8 cellular contexts compared by ENCODE assay signal in genomic region chr1:166876540-166876838, GRCh38. TPM values are rescaled to one million over a fixed set of nuclear protein-coding genes. Genes with fewer than 3 reads are reported as not detected.
DNase-seq lines count a peak whose midpoint lies in the region; ATAC-seq, FAIRE-seq and TF ChIP-seq lines count a peak whose summit lies in the region.

No MANE protein-coding gene starts in this region.

- H3K27me3 ChIP-seq in K562 (ENCODE audit: control insufficient read depth in 2 of 2, insufficient read depth in 2 of 2, low read length in 2 of 2) (no peaks in the 10 kb centered on the region), foreskin keratinocyte (peaks cover under 1% of the 10 kb centered on the region)

- CTCF ChIA-PET in K562 (lab: Yijun Ruan, JAX; ENCODE audit: low intra/inter-chr PET ratio), result interaction anchor here (0.6 kb wide), 1 partner anchor 294 kb away, joined by 3 read pairs; no protein-coding TSS in a partner anchor

- no peak; the same call in 1 of the 2 replicates for TF ChIP-seq POLR2A in K562 (conservative IDR thresholded peaks at IDR 0.05)

- no TSS peak for BruUV-seq in K562 (replicated peaks; lab: Mats Ljungman, UMichigan)

- H3K79me2 ChIP-seq in K562 (ENCODE audit: control insufficient read depth, insufficient read depth, low read length), result peaks cover 45% of the 10 kb centered on the region

- no peaks in the 10 kb centered on the region for H3K9me1 ChIP-seq in K562 (ENCODE audit: control insufficient read depth, insufficient read depth, low read length)

- H3K4me1 Mint-ChIP-seq in natural killer cell treated with Interleukin-12 subunit alpha and Interleukin-12 subunit beta and Interleukin-15 and Interleukin-18, amount 100 ng/mL, for 72 hours (ENCODE audit: low read depth in 2 of 2), result peaks cover 27 to 31% of the 10 kb centered on the region in 2 donors

- no peaks in the 10 kb centered on the region for H3K9me3 Mint-ChIP-seq in natural killer cell treated with Interleukin-12 subunit alpha and Interleukin-12 subunit beta and Interleukin-15 and Interleukin-18, amount 100 ng/mL, for 72 hours

- no peak for FAIRE-seq in K562 (lab: Jason Lieb, UNC)

- H3K4me3 ChIP-seq in K562, result peak overlapping the region; percentile 68

- H4K20me1 ChIP-seq in K562 (replicated peaks; ENCODE audit: control insufficient read depth, insufficient read depth, low read length), result 0 out of 2 replicates have a peak, but pooled peaks cover 13% of the 10 kb centered on the region

- H3K4me1 ChIP-seq in K562 (replicated peaks in 1 of 2; ENCODE audit: control insufficient read depth in 2 of 2, insufficient read depth in 2 of 2, low read length in 2 of 2) (peaks cover 15 to 19% of the 10 kb centered on the region in 2 experiments; a peak in 4 of 5 replicates), foreskin keratinocyte (peaks cover 8% of the 10 kb centered on the region)

- H3K27ac ChIP-seq in K562 (ENCODE audit: extremely low read depth, low read depth, low read length), result peak overlapping the region; percentile 76
- H3K27ac ChIP-seq in foreskin keratinocyte, result no peak overlapping the region

- 2% methylated on average over 7 of the region's 7 CpGs for WGBS in K562 (ENCODE audit: insufficient coverage, low coverage, missing lambda C conversion rate)

- H3K9me3 ChIP-seq in K562 (replicated peaks; ENCODE audit: control insufficient read depth, insufficient read depth, low read depth, low read length), result 0 out of 2 replicates have a peak, but pooled peaks cover 2% of the 10 kb centered on the region

- DNase-seq in K562 (ENCODE audit: extremely low read depth in 1 of 4, low spot score in 3 of 4) (no peak), NCI-H69 (lab: John Stamatoyannopoulos, UW) (no peak), foreskin keratinocyte (no peak)
- DNase-seq in natural killer cell treated with Interleukin-12 subunit alpha and Interleukin-12 subunit beta and Interleukin-15 and Interleukin-18, amount 100 ng/mL, for 72 hours (ENCODE audit: low spot score), result no peak
- DNase-seq in activated CD8-positive, alpha-beta memory T cell treated with anti-CD3 and anti-CD28 coated beads, Interleukin-2, amount 50 U/mL, for 4 hours, result no peak
- no peak for DNase-seq in central memory CD4-positive, alpha-beta T cell

- H3K36me3 Mint-ChIP-seq in natural killer cell treated with Interleukin-12 subunit alpha and Interleukin-12 subunit beta and Interleukin-15 and Interleukin-18, amount 100 ng/mL, for 72 hours, result no peaks in the 10 kb centered on the region

- POLR2A ChIA-PET in K562 (lab: Yijun Ruan, JAX), result interaction anchor here (0.6 to 1.8 kb wide), 14 partner anchors 9 to 354 kb away, joined by 3 to 9 read pairs (median 4); partner anchors contain the start of gene POGK

- H3K4me3 Mint-ChIP-seq in natural killer cell treated with Interleukin-12 subunit alpha and Interleukin-12 subunit beta and Interleukin-15 and Interleukin-18, amount 100 ng/mL, for 72 hours, result peak overlapping the region; percentile 88

- TF ChIP-seq CTCF in K562 (IDR thresholded peaks at IDR 0.05 in 2 of 3, conservative IDR thresholded peaks at IDR 0.05 in 1 of 3; ENCODE audit: insufficient read depth in 2 of 3, low read depth in 1 of 3, low read length in 3 of 3) (peak in 1 of 3 experiments; percentile 48; a peak in 3 of 6 replicates), foreskin keratinocyte (conservative IDR thresholded peaks at IDR 0.05) (no peak)

- peaks cover 19% of the 10 kb centered on the region; the same call in 1 of the 3 replicates for H3K36me3 ChIP-seq in K562 (ENCODE audit: control insufficient read depth, insufficient read depth, low read length)

- peak overlapping the region; percentile 85 to 87 for H3K27ac Mint-ChIP-seq in natural killer cell treated with Interleukin-12 subunit alpha and Interleukin-12 subunit beta and Interleukin-15 and Interleukin-18, amount 100 ng/mL, for 72 hours

- TF ChIP-seq RAD21 in K562 (CRISPR knock-in tag; conservative IDR thresholded peaks at IDR 0.05 in 1 of 2, IDR thresholded peaks at IDR 0.05 in 1 of 2), result no peak

- peak overlapping the region; percentile 89 for H3K4me2 ChIP-seq in K562 (ENCODE audit: insufficient read depth, low read length)

- ATAC-seq in GM18870 (IDR thresholded peaks at IDR 0.05; ENCODE audit: unreplicated experiment) (peak; percentile 8), HG03095 (IDR thresholded peaks at IDR 0.05; ENCODE audit: unreplicated experiment) (peak; percentile 0), K562 (no peak), foreskin keratinocyte (no peak)
- ATAC-seq in natural killer cell treated with Interleukin-12 subunit alpha and Interleukin-12 subunit beta and Interleukin-15 and Interleukin-18, amount 100 ng/mL, for 72 hours, result no peak

- intact Hi-C loops in K562 (cut with micrococcal nuclease), result no loop called here

- in situ Hi-C loops in K562 (cut with MboI), result no loop called here

- no peak for TF ChIP-seq EP300 in K562 (IDR thresholded peaks at IDR 0.05; ENCODE audit: low read length)

- H3K9ac ChIP-seq in K562 (ENCODE audit: insufficient read depth in 1 of 2, low read depth in 2 of 2, low read length in 2 of 2), result peak overlapping the region in 1 of 2 experiments; percentile 78; a peak in 3 of 4 replicates

- no peaks in the 10 kb centered on the region for H3K27me3 Mint-ChIP-seq in natural killer cell treated with Interleukin-12 subunit alpha and Interleukin-12 subunit beta and Interleukin-15 and Interleukin-18, amount 100 ng/mL, for 72 hours

- H2AFZ ChIP-seq in K562 (ENCODE audit: low read depth, low read length), result peak overlapping the region; percentile 100

TF ChIP-seq in K562, 482 proteins besides CTCF, POLR2A, EP300 and RAD21 (continues in another document):
- no peak for TF ChIP-seq HNRNPH1 (optimal IDR thresholded peaks at IDR 0.05; ENCODE audit: low read depth, low read length)
- TF ChIP-seq ZC3H4 (CRISPR knock-in tag; IDR thresholded peaks at IDR 0.05; ENCODE audit: borderline replicate concordance), result no peak

RNA-seq across cellular contexts. Expression of gene TADA1, which starts 0.4 kb away (rescaled TPM):
- 14.9 and 32.5 TPM in 2 replicates for total RNA-seq in K562 (2011; cell fraction: chromatin; rRNA removed; ENCODE audit: low replicate concordance)
- 8.2 and 11.6 TPM in 2 replicates for total RNA-seq in K562 (2011; cell fraction: nucleolus; rRNA removed)
- 17.5 and 30.8 TPM in 2 replicates for total RNA-seq in K562 (2011; cell fraction: nucleoplasm; rRNA removed)
- total RNA-seq in K562 (2014; rRNA removed) (15.9 and 18.8 TPM in 2 replicates), K562 (2014; rRNA removed; fragmentation: Illumina TruSeq; extraction: Trizol) (28.7 and 32.5 TPM in 2 replicates), K562 (2015; rRNA removed; fragmentation: Illumina TruSeq; extraction: Trizol) (27.3 and 27.7 TPM in 2 replicates), K562 (2021) (20.5 and 21.2 TPM in 2 replicates), foreskin keratinocyte (12.6 and 12.8 TPM in 2 replicates)
- polyA plus RNA-seq in K562 (2011; rRNA removed) (42.9 and 43.1 TPM in 2 replicates), K562 (2014; fragmentation: Illumina TruSeq; extraction: Trizol) (28.4 and 35.2 TPM in 2 replicates), K562 (2014; fragmentation: Nextera tagmentation; extraction: Ambion mirVana) (10 to 100 TPM; 62.6 to 76.5 TPM), K562 (2014; rRNA removed) (18.6 and 24.1 TPM in 2 replicates), foreskin keratinocyte (5.9 and 6.8 TPM in 2 replicates)
- polyA plus RNA-seq in K562 (2011; cell fraction: cytosol; rRNA removed), result 17.2 and 32.7 TPM in 2 replicates
- polyA plus RNA-seq in K562 (2011; cell fraction: nucleus; rRNA removed), result 27.0 and 37.4 TPM in 2 replicates
- polyA plus RNA-seq in K562 (2012), result 13.6 and 22.2 TPM in 2 replicates
- polyA minus RNA-seq in K562 (2011; rRNA and poly(A)+ RNA removed), result 39.7 and 45.5 TPM in 2 replicates
- polyA minus RNA-seq in K562 (2011; cell fraction: cytosol; rRNA and poly(A)+ RNA removed), result 15.5 and 15.6 TPM in 2 replicates
- polyA minus RNA-seq in K562 (2011; cell fraction: nucleus; rRNA and poly(A)+ RNA removed), result 7.5 and 16.2 TPM in 2 replicates
- 10 to 100 TPM in 1 of 2 donors, 1 to 10 TPM in 1; 9.3 to 10.2 TPM for total RNA-seq in natural killer cell treated with Interleukin-12 subunit alpha and Interleukin-12 subunit beta and Interleukin-15 and Interleukin-18, amount 100 ng/mL, for 72 hours

RNA-seq across cellular contexts. Expression of gene POGK, which starts 37.2 kb away (rescaled TPM):
- 19.4 and 25.5 TPM in 2 replicates for total RNA-seq in K562 (2011; cell fraction: chromatin; rRNA removed; ENCODE audit: low replicate concordance)
- 13.3 and 15.5 TPM in 2 replicates for total RNA-seq in K562 (2011; cell fraction: nucleolus; rRNA removed)
- 21.6 and 38.7 TPM in 2 replicates for total RNA-seq in K562 (2011; cell fraction: nucleoplasm; rRNA removed)
- total RNA-seq in K562 (2014; rRNA removed) (24.3 and 30.4 TPM in 2 replicates), K562 (2014; rRNA removed; fragmentation: Illumina TruSeq; extraction: Trizol) (30.9 and 31.0 TPM in 2 replicates), K562 (2015; rRNA removed; fragmentation: Illumina TruSeq; extraction: Trizol) (41.0 and 44.5 TPM in 2 replicates), K562 (2021) (34.6 and 35.6 TPM in 2 replicates), foreskin keratinocyte (33.0 and 35.4 TPM in 2 replicates)
- polyA plus RNA-seq in K562 (2011; rRNA removed) (11.5 and 12.5 TPM in 2 replicates), K562 (2014; fragmentation: Illumina TruSeq; extraction: Trizol) (24.6 and 30.8 TPM in 2 replicates), K562 (2014; fragmentation: Nextera tagmentation; extraction: Ambion mirVana) (1 to 10 TPM; 6.1 to 8.1 TPM), K562 (2014; rRNA removed) (15.7 and 20.1 TPM in 2 replicates), foreskin keratinocyte (12.3 and 13.6 TPM in 2 replicates)
- polyA plus RNA-seq in K562 (2011; cell fraction: cytosol; rRNA removed), result 8.6 and 14.1 TPM in 2 replicates
- polyA plus RNA-seq in K562 (2011; cell fraction: nucleus; rRNA removed), result 27.0 and 31.8 TPM in 2 replicates
- 18.6 and 22.8 TPM in 2 replicates for polyA plus RNA-seq in K562 (2012)
- 29.8 and 30.3 TPM in 2 replicates for polyA minus RNA-seq in K562 (2011; rRNA and poly(A)+ RNA removed)
- polyA minus RNA-seq in K562 (2011; cell fraction: cytosol; rRNA and poly(A)+ RNA removed), result 19.1 and 22.8 TPM in 2 replicates
- 17.4 and 27.2 TPM in 2 replicates for polyA minus RNA-seq in K562 (2011; cell fraction: nucleus; rRNA and poly(A)+ RNA removed)
- 10 to 100 TPM; 30.3 to 53.1 TPM for total RNA-seq in natural killer cell treated with Interleukin-12 subunit alpha and Interleukin-12 subunit beta and Interleukin-15 and Interleukin-18, amount 100 ng/mL, for 72 hours

Comparison
In these comparisons a context has a peak if more than half of its experiments do, and no peak if none do; other contexts are left out.
1. ATAC-seq: peak in GM18870 (single experiment) and HG03095 (single experiment); none in K562 (single experiment), natural killer cell treated with Interleukin-12 subunit alpha and Interleukin-12 subunit beta and Interleukin-15 and Interleukin-18, amount 100 ng/mL, for 72 hours (0 of 2) and foreskin keratinocyte (single experiment).